In genomic region chr17:43483674-43484551, GRCh38 we compare ENCODE assay signal across 1 cellular context.
TF ChIP-seq lines count a peak whose summit lies in the region.

Gene DHX8 (plus strand): TSS chr17:43483975. CDS start chr17:43484038, 63 bp downstream.

TF ChIP-seq in HepG2, 621 proteins besides CTCF, POLR2A, EP300 and RAD21 (continued from another document and continues in another):
- peak; percentile 89; the same call in 1 of the 2 replicates for TF ChIP-seq CC2D1A (CRISPR knock-in tag; IDR thresholded peaks at IDR 0.05)
- TF ChIP-seq GMEB2 (CRISPR knock-in tag; IDR thresholded peaks at IDR 0.05; ENCODE audit: low read depth) = peak; percentile 60
- TF ChIP-seq ZFP36 (IDR thresholded peaks at IDR 0.05; ENCODE audit: borderline replicate concordance, low read depth, low read length, partially characterized antibody) = no peak
- peak; percentile 98 for TF ChIP-seq KMT2B (CRISPR knock-in tag; IDR thresholded peaks at IDR 0.05)
- TF ChIP-seq MEIS1 (CRISPR knock-in tag; IDR thresholded peaks at IDR 0.05; ENCODE audit: borderline replicate concordance) = 0 out of 2 replicates have a peak, but pooled peaks have one; percentile 27
- TF ChIP-seq ZNF850 (CRISPR knock-in tag; conservative IDR thresholded peaks at IDR 0.05) = peak; percentile 43; the same call in 1 of the 2 replicates
- TF ChIP-seq MAFG (CRISPR knock-in tag; IDR thresholded peaks at IDR 0.05) = no peak
- peak; percentile 80; the same call in 1 of the 2 replicates for TF ChIP-seq E2F2 (CRISPR knock-in tag; IDR thresholded peaks at IDR 0.05; ENCODE audit: borderline replicate concordance)
- TF ChIP-seq ZHX1 (CRISPR knock-in tag; IDR thresholded peaks at IDR 0.05; ENCODE audit: low read depth) = peak; percentile 93
- no peak for TF ChIP-seq ZNF337 (CRISPR knock-in tag; IDR thresholded peaks at IDR 0.05; ENCODE audit: borderline replicate concordance, low read depth)
- TF ChIP-seq NR2F1 (CRISPR knock-in tag; IDR thresholded peaks at IDR 0.05) = no peak; a peak in 1 of 4 replicates
- TF ChIP-seq, protein P1, sequence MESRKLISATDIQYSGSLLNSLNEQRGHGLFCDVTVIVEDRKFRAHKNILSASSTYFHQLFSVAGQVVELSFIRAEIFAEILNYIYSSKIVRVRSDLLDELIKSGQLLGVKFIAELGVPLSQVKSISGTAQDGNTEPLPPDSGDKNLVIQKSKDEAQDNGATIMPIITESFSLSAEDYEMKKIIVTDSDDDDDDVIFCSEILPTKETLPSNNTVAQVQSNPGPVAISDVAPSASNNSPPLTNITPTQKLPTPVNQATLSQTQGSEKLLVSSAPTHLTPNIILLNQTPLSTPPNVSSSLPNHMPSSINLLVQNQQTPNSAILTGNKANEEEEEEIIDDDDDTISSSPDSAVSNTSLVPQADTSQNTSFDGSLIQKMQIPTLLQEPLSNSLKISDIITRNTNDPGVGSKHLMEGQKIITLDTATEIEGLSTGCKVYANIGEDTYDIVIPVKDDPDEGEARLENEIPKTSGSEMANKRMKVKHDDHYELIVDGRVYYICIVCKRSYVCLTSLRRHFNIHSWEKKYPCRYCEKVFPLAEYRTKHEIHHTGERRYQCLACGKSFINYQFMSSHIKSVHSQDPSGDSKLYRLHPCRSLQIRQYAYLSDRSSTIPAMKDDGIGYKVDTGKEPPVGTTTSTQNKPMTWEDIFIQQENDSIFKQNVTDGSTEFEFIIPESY (CRISPR knock-in tag; IDR thresholded peaks at IDR 0.05) = peak; percentile 96
- peak; percentile 92 for TF ChIP-seq THRA (CRISPR knock-in tag; IDR thresholded peaks at IDR 0.05; ENCODE audit: borderline replicate concordance)
- no peak for TF ChIP-seq ZFYVE20 (CRISPR knock-in tag; IDR thresholded peaks at IDR 0.05; ENCODE audit: borderline replicate concordance, low read depth)
- TF ChIP-seq HHEX (CRISPR knock-in tag; IDR thresholded peaks at IDR 0.05) = peak; percentile 50; the same call in 1 of the 2 replicates
- no peak for TF ChIP-seq THYN1 (CRISPR knock-in tag; IDR thresholded peaks at IDR 0.05; ENCODE audit: borderline replicate concordance, low read depth)
- TF ChIP-seq ZNF296 (CRISPR knock-in tag; conservative IDR thresholded peaks at IDR 0.05) = no peak
- peak; percentile 100 for TF ChIP-seq TARDBP (CRISPR knock-in tag; IDR thresholded peaks at IDR 0.05)
- TF ChIP-seq, protein P2, sequence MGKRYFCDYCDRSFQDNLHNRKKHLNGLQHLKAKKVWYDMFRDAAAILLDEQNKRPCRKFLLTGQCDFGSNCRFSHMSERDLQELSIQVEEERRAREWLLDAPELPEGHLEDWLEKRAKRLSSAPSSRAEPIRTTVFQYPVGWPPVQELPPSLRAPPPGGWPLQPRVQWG (CRISPR knock-in tag; IDR thresholded peaks at IDR 0.05; ENCODE audit: borderline replicate concordance, low read depth) = no peak
- TF ChIP-seq ZNF737 (CRISPR knock-in tag; IDR thresholded peaks at IDR 0.05; ENCODE audit: borderline replicate concordance) = no peak
- TF ChIP-seq, protein P3, sequence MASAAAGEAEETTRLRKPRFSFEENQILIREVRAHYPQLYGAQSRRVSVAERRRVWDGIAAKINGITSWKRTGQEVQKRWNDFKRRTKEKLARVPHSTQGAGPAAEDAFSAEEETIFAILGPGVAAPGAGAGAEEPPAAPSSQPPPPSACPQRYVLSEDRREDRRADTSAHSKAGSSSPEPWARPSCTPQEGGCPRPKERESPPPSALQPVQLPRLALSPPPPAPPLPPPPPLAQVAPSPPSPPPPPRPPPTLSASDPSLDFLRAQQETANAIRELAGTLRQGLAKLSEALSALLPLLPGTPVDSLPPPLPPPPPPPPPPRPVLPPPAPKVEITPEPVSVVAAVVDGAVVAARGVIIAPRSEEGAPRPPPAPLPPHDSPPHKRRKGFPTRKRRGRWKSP (CRISPR knock-in tag; IDR thresholded peaks at IDR 0.05) = peak; percentile 94
- peak; percentile 63; the same call in 1 of the 2 replicates for TF ChIP-seq DMAP1 (CRISPR knock-in tag; IDR thresholded peaks at IDR 0.05)
- peak; percentile 97 for TF ChIP-seq SALL1 (CRISPR knock-in tag; IDR thresholded peaks at IDR 0.05)
- TF ChIP-seq JUN (CRISPR knock-in tag; IDR thresholded peaks at IDR 0.05) = peak; percentile 56
- no peak for TF ChIP-seq MTF2 (CRISPR knock-in tag; IDR thresholded peaks at IDR 0.05; ENCODE audit: borderline replicate concordance)
- peak; percentile 48 for TF ChIP-seq JARID2 (CRISPR knock-in tag; IDR thresholded peaks at IDR 0.05; ENCODE audit: insufficient replicate concordance)
- TF ChIP-seq, protein P4, sequence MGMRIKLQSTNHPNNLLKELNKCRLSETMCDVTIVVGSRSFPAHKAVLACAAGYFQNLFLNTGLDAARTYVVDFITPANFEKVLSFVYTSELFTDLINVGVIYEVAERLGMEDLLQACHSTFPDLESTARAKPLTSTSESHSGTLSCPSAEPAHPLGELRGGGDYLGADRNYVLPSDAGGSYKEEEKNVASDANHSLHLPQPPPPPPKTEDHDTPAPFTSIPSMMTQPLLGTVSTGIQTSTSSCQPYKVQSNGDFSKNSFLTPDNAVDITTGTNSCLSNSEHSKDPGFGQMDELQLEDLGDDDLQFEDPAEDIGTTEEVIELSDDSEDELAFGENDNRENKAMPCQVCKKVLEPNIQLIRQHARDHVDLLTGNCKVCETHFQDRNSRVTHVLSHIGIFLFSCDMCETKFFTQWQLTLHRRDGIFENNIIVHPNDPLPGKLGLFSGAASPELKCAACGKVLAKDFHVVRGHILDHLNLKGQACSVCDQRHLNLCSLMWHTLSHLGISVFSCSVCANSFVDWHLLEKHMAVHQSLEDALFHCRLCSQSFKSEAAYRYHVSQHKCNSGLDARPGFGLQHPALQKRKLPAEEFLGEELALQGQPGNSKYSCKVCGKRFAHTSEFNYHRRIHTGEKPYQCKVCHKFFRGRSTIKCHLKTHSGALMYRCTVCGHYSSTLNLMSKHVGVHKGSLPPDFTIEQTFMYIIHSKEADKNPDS (CRISPR knock-in tag; IDR thresholded peaks at IDR 0.05) = peak; percentile 76
- TF ChIP-seq KDM4B (CRISPR knock-in tag; IDR thresholded peaks at IDR 0.05) = peak; percentile 91; the same call in 1 of the 2 replicates
- TF ChIP-seq ZZZ3 (CRISPR knock-in tag; IDR thresholded peaks at IDR 0.05; ENCODE audit: borderline replicate concordance) = peak; percentile 97
- peak; percentile 85; the same call in 1 of the 2 replicates for TF ChIP-seq CCDC6 (CRISPR knock-in tag; IDR thresholded peaks at IDR 0.05)
- TF ChIP-seq DNMT1 (CRISPR knock-in tag; IDR thresholded peaks at IDR 0.05) = peak; percentile 33; the same call in 1 of the 2 replicates
- TF ChIP-seq SP140L (CRISPR knock-in tag; IDR thresholded peaks at IDR 0.05; ENCODE audit: borderline replicate concordance) = peak; percentile 93; the same call in 1 of the 2 replicates
- TF ChIP-seq MIER3 (CRISPR knock-in tag; IDR thresholded peaks at IDR 0.05; ENCODE audit: borderline replicate concordance) = peak; percentile 100
- TF ChIP-seq, protein P5, sequence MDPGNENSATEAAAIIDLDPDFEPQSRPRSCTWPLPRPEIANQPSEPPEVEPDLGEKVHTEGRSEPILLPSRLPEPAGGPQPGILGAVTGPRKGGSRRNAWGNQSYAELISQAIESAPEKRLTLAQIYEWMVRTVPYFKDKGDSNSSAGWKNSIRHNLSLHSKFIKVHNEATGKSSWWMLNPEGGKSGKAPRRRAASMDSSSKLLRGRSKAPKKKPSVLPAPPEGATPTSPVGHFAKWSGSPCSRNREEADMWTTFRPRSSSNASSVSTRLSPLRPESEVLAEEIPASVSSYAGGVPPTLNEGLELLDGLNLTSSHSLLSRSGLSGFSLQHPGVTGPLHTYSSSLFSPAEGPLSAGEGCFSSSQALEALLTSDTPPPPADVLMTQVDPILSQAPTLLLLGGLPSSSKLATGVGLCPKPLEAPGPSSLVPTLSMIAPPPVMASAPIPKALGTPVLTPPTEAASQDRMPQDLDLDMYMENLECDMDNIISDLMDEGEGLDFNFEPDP (CRISPR knock-in tag; conservative IDR thresholded peaks at IDR 0.05) = peak; percentile 7; the same call in 1 of the 2 replicates
- TF ChIP-seq GZF1 (CRISPR knock-in tag; IDR thresholded peaks at IDR 0.05) = 0 out of 2 replicates have a peak, but pooled peaks have one; percentile 83
- peak; percentile 99 for TF ChIP-seq SAP130 (CRISPR knock-in tag; IDR thresholded peaks at IDR 0.05; ENCODE audit: low read depth)
- 0 out of 2 replicates have a peak, but pooled peaks have one; percentile 64 for TF ChIP-seq ZSCAN30 (CRISPR knock-in tag; IDR thresholded peaks at IDR 0.05)
- TF ChIP-seq PRMT3 (CRISPR knock-in tag; IDR thresholded peaks at IDR 0.05; ENCODE audit: borderline replicate concordance, low read depth) = no peak
- TF ChIP-seq ZNF570 (CRISPR knock-in tag; IDR thresholded peaks at IDR 0.05; ENCODE audit: borderline replicate concordance) = 0 out of 2 replicates have a peak, but pooled peaks have one; percentile 42
- peak; percentile 49; the same call in 1 of the 2 replicates for TF ChIP-seq NR2F2 (IDR thresholded peaks at IDR 0.05; ENCODE audit: borderline replicate concordance, low read depth)
- peak; percentile 96 for TF ChIP-seq ZBTB38 (CRISPR knock-in tag; IDR thresholded peaks at IDR 0.05)
